ENCODE assay signal across 15 cellular contexts in the genomic region with DNA sequence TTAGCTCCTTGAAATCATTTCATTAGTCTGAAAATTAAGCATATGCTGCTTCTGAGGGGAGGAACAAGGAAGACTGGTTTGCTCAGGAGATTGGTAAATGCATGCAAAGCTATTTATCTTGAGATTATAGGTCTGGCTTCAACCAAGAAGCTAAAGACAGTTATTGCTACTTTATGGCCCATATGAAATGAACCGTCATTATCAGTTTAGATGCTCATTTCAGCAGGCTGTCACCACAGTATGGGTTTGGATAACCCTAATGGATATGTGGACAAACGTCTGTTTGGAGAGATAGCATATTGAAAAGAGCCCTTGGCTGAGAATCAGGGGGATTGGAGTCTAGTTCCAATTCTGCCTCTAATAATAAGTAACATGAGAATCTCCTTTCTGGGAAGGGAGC.
A peak's percentile ranks its signal among the peaks of the same experiment; 100 is the strongest.
DNase-seq lines count a peak whose midpoint lies in the region; ATAC-seq and TF ChIP-seq lines count a peak whose summit lies in the region.
"Had no signal": no experiment of that assay in that cellular context is flagged by ENCODE, and none has a peak within 500 bp of the region (broad histone marks: within the 10 kb centered on the region; RNA-seq: fewer than 3 reads in every experiment).

No MANE protein-coding gene starts in this region.

- H3K4me1 Mint-ChIP-seq in mesothelial cell of epicardium: peaks cover 47% of the 10 kb centered on the region
- H3K4me1 Mint-ChIP-seq in naive thymus-derived CD4-positive, alpha-beta T cell: no peaks in the 10 kb centered on the region
- H3K4me1 Mint-ChIP-seq: CD14-positive monocyte; CD4-positive, alpha-beta memory T cell had no signal

- CTCF ChIA-PET in HEK293 (lab: Yijun Ruan, JAX): no interaction called here
- CTCF ChIA-PET in naive thymus-derived CD4-positive, alpha-beta T cell (lab: Charles Lee): no interaction called here

- no peaks in the 10 kb centered on the region for H3K9me3 ChIP-seq in HEK293 (ENCODE audit: control insufficient read depth, insufficient read depth, low read depth, low read length)
- H3K9me3 ChIP-seq in naive thymus-derived CD4-positive, alpha-beta T cell (ENCODE audit: control insufficient read depth in 2 of 3, low read length in 3 of 3): no peaks in the 10 kb centered on the region
- H3K9me3 ChIP-seq: A549, BLaER1, HAP-1 had no signal

- POLR2A ChIA-PET in HEK293 (lab: Yijun Ruan, JAX): no interaction called here
- POLR2A ChIA-PET in naive thymus-derived CD4-positive, alpha-beta T cell (lab: Charles Lee): no interaction called here

- H3K4me1 ChIP-seq in HEK293 (ENCODE audit: control insufficient read depth, insufficient read depth, low read length): peaks cover 2% of the 10 kb centered on the region
- no peaks in the 10 kb centered on the region for H3K4me1 ChIP-seq in naive thymus-derived CD4-positive, alpha-beta T cell (ENCODE audit: control insufficient read depth in 2 of 2, insufficient read depth in 2 of 2, low read length in 2 of 2)

- intact Hi-C loops in naive thymus-derived CD4-positive, alpha-beta T cell (cut with micrococcal nuclease): no loop called here

- no peaks in the 10 kb centered on the region for H3K27me3 ChIP-seq in naive thymus-derived CD4-positive, alpha-beta T cell (ENCODE audit: control insufficient read depth in 2 of 2, insufficient read depth in 2 of 2, low read length in 2 of 2)
- H3K27me3 ChIP-seq: BLaER1 had no signal

- no peaks in the 10 kb centered on the region for H3K9me3 Mint-ChIP-seq in mesothelial cell of epicardium
- peaks cover 0 to 9% (median 4%) of the 10 kb centered on the region in 11 donors for H3K9me3 Mint-ChIP-seq in naive thymus-derived CD4-positive, alpha-beta T cell

- H3K27ac ChIP-seq in HEK293 (ENCODE audit: extremely low read depth, low read depth, low read length): no peak overlapping the region
- no peak overlapping the region for H3K27ac ChIP-seq in naive thymus-derived CD4-positive, alpha-beta T cell (ENCODE audit: low read depth, low read length)
- H3K27ac ChIP-seq: 22Rv1, A549, BLaER1, GM23248, HL-60 had no signal

- H3K27ac Mint-ChIP-seq in mesothelial cell of epicardium: peak overlapping the region; percentile 50
- no peak overlapping the region for H3K27ac Mint-ChIP-seq in naive thymus-derived CD4-positive, alpha-beta T cell
- H3K27ac Mint-ChIP-seq: CD14-positive monocyte; CD4-positive, alpha-beta memory T cell had no signal

- no peak for ATAC-seq in naive thymus-derived CD4-positive, alpha-beta T cell
- ATAC-seq: A549 had no signal

- H3K36me3 Mint-ChIP-seq in mesothelial cell of epicardium: no peaks in the 10 kb centered on the region
- no peaks in the 10 kb centered on the region for H3K36me3 Mint-ChIP-seq in naive thymus-derived CD4-positive, alpha-beta T cell
- H3K36me3 Mint-ChIP-seq: CD14-positive monocyte; CD4-positive, alpha-beta memory T cell had no signal

- DNase-seq in DMS79 treated with DMSO at 0.1 percent for 48 hours (lab: John Stamatoyannopoulos, UW) (peak; percentile 40), DMS79 (lab: John Stamatoyannopoulos, UW) (no peak), NCI-H524 treated with DMSO at 0.1 percent for 48 hours (lab: John Stamatoyannopoulos, UW) (peak; percentile 20), mesothelial cell of epicardium (ENCODE audit: low spot score in 2 of 2, unreplicated experiment in 2 of 2) (no peak), DMS 273 (lab: John Stamatoyannopoulos, UW; ENCODE audit: unreplicated experiment) (no peak)
- DNase-seq in naive thymus-derived CD4-positive, alpha-beta T cell: no peak
- DNase-seq: CD4-positive, alpha-beta memory T cell; GM23248 had no signal

- no peak overlapping the region for H3K4me3 Mint-ChIP-seq in mesothelial cell of epicardium
- H3K4me3 Mint-ChIP-seq in naive thymus-derived CD4-positive, alpha-beta T cell: no peak overlapping the region
- H3K4me3 Mint-ChIP-seq: CD14-positive monocyte; CD4-positive, alpha-beta memory T cell had no signal

- peaks cover 3% of the 10 kb centered on the region for H3K27me3 Mint-ChIP-seq in mesothelial cell of epicardium (ENCODE audit: low read depth)
- H3K27me3 Mint-ChIP-seq in naive thymus-derived CD4-positive, alpha-beta T cell: no peaks in the 10 kb centered on the region
- H3K27me3 Mint-ChIP-seq: CD4-positive, alpha-beta memory T cell had no signal

- no peak for TF ChIP-seq CTCF in HEK293 (tag by site-specific recombination; IDR thresholded peaks at IDR 0.05)
- no peak for TF ChIP-seq CTCF in mesothelial cell of epicardium (IDR thresholded peaks at IDR 0.05; ENCODE audit: unreplicated experiment)

- H3K36me3 ChIP-seq in HEK293 (ENCODE audit: control insufficient read depth in 2 of 2, insufficient read depth in 1 of 2, low read length in 2 of 2): no peaks in the 10 kb centered on the region
- no peaks in the 10 kb centered on the region for H3K36me3 ChIP-seq in naive thymus-derived CD4-positive, alpha-beta T cell (ENCODE audit: control insufficient read depth in 2 of 3, insufficient read depth in 3 of 3, low read length in 3 of 3)
- H3K36me3 ChIP-seq: BLaER1, HAP-1 had no signal

- no peak overlapping the region for H3K4me3 ChIP-seq in HEK293 (ENCODE audit: low read depth, low read length)
- H3K4me3 ChIP-seq in naive thymus-derived CD4-positive, alpha-beta T cell (ENCODE audit: low read length): no peak overlapping the region
- H3K4me3 ChIP-seq: A549, BLaER1, GM23248, HAP-1 had no signal

TF ChIP-seq in HEK293, 187 proteins besides CTCF, POLR2A, EP300 and RAD21:
- no peak for TF ChIP-seq ZNF555 (tag by site-specific recombination; conservative IDR thresholded peaks at IDR 0.05)
- TF ChIP-seq IKZF3 (tag by site-specific recombination; IDR thresholded peaks at IDR 0.05): no peak
- TF ChIP-seq, protein P1, sequence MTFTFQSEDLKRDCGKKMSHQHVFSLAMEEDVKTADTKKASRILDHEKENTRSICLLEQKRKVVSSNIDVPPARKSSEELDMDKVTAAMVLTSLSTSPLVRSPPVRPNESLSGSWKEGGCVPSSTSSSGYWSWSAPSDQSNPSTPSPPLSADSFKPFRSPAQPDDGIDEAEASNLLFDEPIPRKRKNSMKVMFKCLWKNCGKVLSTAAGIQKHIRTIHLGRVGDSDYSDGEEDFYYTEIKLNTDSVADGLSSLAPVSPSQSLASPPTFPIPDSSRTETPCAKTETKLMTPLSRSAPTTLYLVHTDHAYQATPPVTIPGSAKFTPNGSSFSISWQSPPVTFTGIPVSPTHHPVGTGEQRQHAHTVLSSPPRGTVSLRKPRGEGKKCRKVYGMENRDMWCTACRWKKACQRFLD (tag by site-specific recombination; IDR thresholded peaks at IDR 0.05): no peak
- TF ChIP-seq MEIS1 (CRISPR knock-in tag; IDR thresholded peaks at IDR 0.05; ENCODE audit: borderline replicate concordance): no peak
- TF ChIP-seq FEZF1 (tag by site-specific recombination; IDR thresholded peaks at IDR 0.05): peak; percentile 84
- no peak for TF ChIP-seq PRDM1 (tag by site-specific recombination; IDR thresholded peaks at IDR 0.05)

Comparison
In these comparisons a context has a peak if more than half of its experiments do, and no peak if none do; other contexts are left out.
1. DNase-seq: peak in DMS79 treated with DMSO at 0.1 percent for 48 hours (single experiment) and NCI-H524 treated with DMSO at 0.1 percent for 48 hours (single experiment); none in DMS79 (single experiment), mesothelial cell of epicardium (0 of 2), DMS 273 (single experiment) and naive thymus-derived CD4-positive, alpha-beta T cell (0 of 9).